In genomic region chr17:19718613-19719364, GRCh38 we compare ENCODE assay signal across 13 cellular contexts. TPM values are rescaled to one million over a fixed set of nuclear protein-coding genes. Genes with fewer than 3 reads are reported as not detected.
DNase-seq lines count a peak whose midpoint lies in the region; ATAC-seq and TF ChIP-seq lines count a peak whose summit lies in the region.
"Had no signal": no experiment of that assay in that cellular context is flagged by ENCODE, and none has a peak within 500 bp of the region (broad histone marks: within the 10 kb centered on the region; RNA-seq: fewer than 3 reads in every experiment).

No MANE protein-coding gene starts in this region.

- H3K4me1 ChIP-seq in HEK293 (ENCODE audit: control insufficient read depth, insufficient read depth, low read length): no peaks in the 10 kb centered on the region

- H3K27me3 ChIP-seq in WERI-Rb-1 (ENCODE audit: insufficient read depth, low read depth, severe bottlenecking): no peaks in the 10 kb centered on the region
- H3K27me3 ChIP-seq: sigmoid colon had no signal

- POLR2A ChIA-PET in HEK293 (lab: Yijun Ruan, JAX): interaction anchor here (0.6 to 1.1 kb wide), 4 partner anchors 9 to 426 kb away, joined by 3 to 4 read pairs (median 3); partner anchors contain the start of gene ALDH3A2

- H3K27ac Mint-ChIP-seq in stimulated activated effector memory CD8-positive, alpha-beta T cell treated with anti-CD3 and anti-CD28 coated beads, Interleukin-12 subunit alpha, Interleukin-12 subunit beta, amount 100 ng/mL, for 72 hours: no peak overlapping the region
- H3K27ac Mint-ChIP-seq: CD8-positive, alpha-beta memory T cell had no signal

- DNase-seq in AG09309 (ENCODE audit: low read depth): no peak
- DNase-seq in WERI-Rb-1: peak; percentile 43
- peak; percentile 55 for DNase-seq in left lobe of liver (ENCODE audit: low spot score)
- no peak for DNase-seq in stimulated activated effector memory CD8-positive, alpha-beta T cell treated with anti-CD3 and anti-CD28 coated beads, Interleukin-12 subunit alpha, Interleukin-12 subunit beta, amount 100 ng/mL, for 72 hours (ENCODE audit: low spot score in 2 of 2)
- no peak for DNase-seq in NOMO-1 (lab: John Stamatoyannopoulos, UW; ENCODE audit: unreplicated experiment in 2 of 2)
- no peak for DNase-seq in T-helper 2 cell
- DNase-seq: activated gamma-delta T cell; CD8-positive, alpha-beta memory T cell; head of caudate nucleus; MV-4-11; sigmoid colon had no signal

- no peaks in the 10 kb centered on the region for H3K9me3 ChIP-seq in HEK293 (ENCODE audit: control insufficient read depth, insufficient read depth, low read depth, low read length)
- no peaks in the 10 kb centered on the region for H3K9me3 ChIP-seq in WERI-Rb-1 (ENCODE audit: severe bottlenecking)
- H3K9me3 ChIP-seq: sigmoid colon had no signal

- H3K36me3 ChIP-seq in HEK293 (ENCODE audit: control insufficient read depth in 2 of 2, insufficient read depth in 1 of 2, low read length in 2 of 2) (no peaks in the 10 kb centered on the region), WERI-Rb-1 (no peaks in the 10 kb centered on the region)
- H3K36me3 ChIP-seq: sigmoid colon had no signal

- H3K9me3 Mint-ChIP-seq in stimulated activated effector memory CD8-positive, alpha-beta T cell treated with anti-CD3 and anti-CD28 coated beads, Interleukin-12 subunit alpha, Interleukin-12 subunit beta, amount 100 ng/mL, for 72 hours: no peaks in the 10 kb centered on the region
- H3K9me3 Mint-ChIP-seq: CD8-positive, alpha-beta memory T cell had no signal

- CTCF ChIA-PET in HEK293 (lab: Yijun Ruan, JAX): interaction anchor here (0.6 to 1.6 kb wide), 11 partner anchors 9 to 396 kb away, joined by 3 to 6 read pairs (median 4); partner anchors contain the start of gene B9D1

- peaks cover 5% of the 10 kb centered on the region for H3K4me1 Mint-ChIP-seq in stimulated activated effector memory CD8-positive, alpha-beta T cell treated with anti-CD3 and anti-CD28 coated beads, Interleukin-12 subunit alpha, Interleukin-12 subunit beta, amount 100 ng/mL, for 72 hours

- H3K36me3 Mint-ChIP-seq in stimulated activated effector memory CD8-positive, alpha-beta T cell treated with anti-CD3 and anti-CD28 coated beads, Interleukin-12 subunit alpha, Interleukin-12 subunit beta, amount 100 ng/mL, for 72 hours: no peaks in the 10 kb centered on the region
- H3K36me3 Mint-ChIP-seq: CD8-positive, alpha-beta memory T cell had no signal

- H3K4me3 ChIP-seq in AG09309 (ENCODE audit: control insufficient read depth, low read depth, low read length) (no peak overlapping the region), HEK293 (ENCODE audit: low read depth, low read length) (no peak overlapping the region), WERI-Rb-1 (ENCODE audit: low read depth, low read length) (no peak overlapping the region)
- H3K4me3 ChIP-seq: sigmoid colon had no signal

- no peak overlapping the region for H3K4me3 Mint-ChIP-seq in stimulated activated effector memory CD8-positive, alpha-beta T cell treated with anti-CD3 and anti-CD28 coated beads, Interleukin-12 subunit alpha, Interleukin-12 subunit beta, amount 100 ng/mL, for 72 hours
- H3K4me3 Mint-ChIP-seq: CD8-positive, alpha-beta memory T cell had no signal

- peak; percentile 11 for TF ChIP-seq CTCF in AG09309 (IDR thresholded peaks at IDR 0.05; ENCODE audit: control insufficient read depth, insufficient read depth, low read depth, low read length, missing control alignments)
- TF ChIP-seq CTCF in HEK293 (tag by site-specific recombination; IDR thresholded peaks at IDR 0.05): 0 out of 2 replicates have a peak, but pooled peaks have one; percentile 18
- TF ChIP-seq CTCF in WERI-Rb-1 (IDR thresholded peaks at IDR 0.05; ENCODE audit: low read depth, low read length): peak; percentile 71

- no peak overlapping the region for H3K27ac ChIP-seq in HEK293 (ENCODE audit: extremely low read depth, low read depth, low read length)
- no peak overlapping the region for H3K27ac ChIP-seq in WERI-Rb-1
- H3K27ac ChIP-seq: sigmoid colon had no signal

- ATAC-seq in left lobe of liver (peak; percentile 74), HG03571 (IDR thresholded peaks at IDR 0.05; ENCODE audit: unreplicated experiment) (no peak)
- ATAC-seq in stimulated activated effector memory CD8-positive, alpha-beta T cell treated with anti-CD3 and anti-CD28 coated beads, Interleukin-12 subunit alpha, Interleukin-12 subunit beta, amount 100 ng/mL, for 72 hours: no peak

TF ChIP-seq in HEK293, 187 proteins besides CTCF, POLR2A, EP300 and RAD21:
- peak; percentile 84 for TF ChIP-seq ZNF223 (tag by site-specific recombination; IDR thresholded peaks at IDR 0.05)
- TF ChIP-seq, protein P1, sequence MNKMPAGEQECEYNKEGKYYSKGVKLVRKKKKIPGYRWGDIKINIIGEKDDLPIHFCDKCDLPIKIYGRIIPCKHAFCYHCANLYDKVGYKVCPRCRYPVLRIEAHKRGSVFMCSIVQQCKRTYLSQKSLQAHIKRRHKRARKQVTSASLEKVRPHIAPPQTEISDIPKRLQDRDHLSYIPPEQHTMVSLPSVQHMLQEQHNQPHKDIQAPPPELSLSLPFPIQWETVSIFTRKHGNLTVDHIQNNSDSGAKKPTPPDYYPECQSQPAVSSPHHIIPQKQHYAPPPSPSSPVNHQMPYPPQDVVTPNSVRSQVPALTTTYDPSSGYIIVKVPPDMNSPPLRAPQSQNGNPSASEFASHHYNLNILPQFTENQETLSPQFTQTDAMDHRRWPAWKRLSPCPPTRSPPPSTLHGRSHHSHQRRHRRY (tag by site-specific recombination; IDR thresholded peaks at IDR 0.05): no peak
- peak; percentile 59 for TF ChIP-seq ZNF654 (tag by site-specific recombination; IDR thresholded peaks at IDR 0.05; ENCODE audit: low read depth)

RNA-seq across cellular contexts. Expression of gene SLC47A2, which starts 2.4 kb away (rescaled TPM):
- not detected for total RNA-seq in left lobe of liver
- total RNA-seq: CD8-positive, alpha-beta memory T cell; sigmoid colon had no signal

RNA-seq across cellular contexts. Expression of gene ALDH3A1, which starts 29.3 kb away (rescaled TPM):
- total RNA-seq in left lobe of liver: 1.5 TPM
- total RNA-seq: CD8-positive, alpha-beta memory T cell had no signal

Comparison
In these comparisons a context has a peak if more than half of its experiments do, and no peak if none do; other contexts are left out.
1. DNase-seq: peak in WERI-Rb-1 (single experiment) and left lobe of liver (single experiment); none in AG09309 (single experiment), stimulated activated effector memory CD8-positive, alpha-beta T cell treated with anti-CD3 and anti-CD28 coated beads, Interleukin-12 subunit alpha, Interleukin-12 subunit beta, amount 100 ng/mL, for 72 hours (0 of 2), NOMO-1 (0 of 2) and T-helper 2 cell (0 of 5).
2. CTCF ChIP-seq: peak in every context shown above with its lines; median percentile 71 in WERI-Rb-1; 18 in HEK293; 11 in AG09309.